ENCODE assay signal across 9 cellular contexts in genomic region chrX:129769467-129770154, GRCh38. TPM values are rescaled to one million over a fixed set of nuclear protein-coding genes. Genes with fewer than 3 reads are reported as not detected.
DNase-seq lines count a peak whose midpoint lies in the region; ATAC-seq and TF ChIP-seq lines count a peak whose summit lies in the region.
"Had no signal": no experiment of that assay in that cellular context is flagged by ENCODE, and none has a peak within 500 bp of the region (broad histone marks: within the 10 kb centered on the region; RNA-seq: fewer than 3 reads in every experiment).

No MANE protein-coding gene starts in this region.

- TF ChIP-seq CTCF in GM23338 (conservative IDR thresholded peaks at IDR 0.05; ENCODE audit: low read depth in 2 of 2), result no peak

- ATAC-seq in GM21367 (IDR thresholded peaks at IDR 0.05; ENCODE audit: unreplicated experiment) (peak; percentile 40), aorta (ENCODE audit: low FRiP score) (no peak), GM23338 (no peak)
- ATAC-seq: Panc1 had no signal

- H3K79me2 ChIP-seq in GM23338 (replicated peaks; ENCODE audit: insufficient read depth), result no peaks in the 10 kb centered on the region

- peaks cover 2% of the 10 kb centered on the region for H3K27me3 Mint-ChIP-seq in IgD-negative memory B cell
- no peaks in the 10 kb centered on the region for H3K27me3 Mint-ChIP-seq in GM23338 (ENCODE audit: insufficient read depth, low read depth, poor library complexity)

- H3K27me3 ChIP-seq in aorta (ENCODE audit: control insufficient read depth in 1 of 2, insufficient read depth in 2 of 2, low read length in 1 of 2), result no peaks in the 10 kb centered on the region
- no peaks in the 10 kb centered on the region for H3K27me3 ChIP-seq in GM23338 (ENCODE audit: insufficient read depth)

- H3K27ac ChIP-seq in aorta (ENCODE audit: low read depth in 1 of 2, low read length in 2 of 2), result no peak overlapping the region
- H3K27ac ChIP-seq in GM23338 (ENCODE audit: low read depth), result no peak overlapping the region

- no peaks in the 10 kb centered on the region for H4K20me1 ChIP-seq in GM23338 (replicated peaks; ENCODE audit: insufficient read depth)

- no peak overlapping the region for H3K4me2 ChIP-seq in GM23338

- no peaks in the 10 kb centered on the region for H3K9me2 ChIP-seq in GM23338 (ENCODE audit: insufficient read depth)

- H3K4me1 Mint-ChIP-seq in IgD-negative memory B cell, result peaks cover 46 to 55% (median 50%) of the 10 kb centered on the region in 3 donors
- H3K4me1 Mint-ChIP-seq in GM23338, result peaks cover 6% of the 10 kb centered on the region; the same call in 2 of the 3 replicates

- intact Hi-C loops in aorta (cut with DNase I), result no loop called here

- H3K4me1 ChIP-seq in aorta (ENCODE audit: control insufficient read depth in 1 of 2, insufficient read depth in 2 of 2, low read length in 2 of 2), result no peaks in the 10 kb centered on the region
- H3K4me1 ChIP-seq in GM23338 (ENCODE audit: insufficient read depth), result no peaks in the 10 kb centered on the region

- H2AFZ ChIP-seq in GM23338, result no peak overlapping the region

- H3K4me3 ChIP-seq in aorta (ENCODE audit: low read length in 2 of 2) (no peak overlapping the region), GM23338 (no peak overlapping the region)

- H3K9me3 Mint-ChIP-seq in IgD-negative memory B cell (no peaks in the 10 kb centered on the region), GM23338 (no peaks in the 10 kb centered on the region)

- no peaks in the 10 kb centered on the region for H3F3A ChIP-seq in GM23338 (replicated peaks; ENCODE audit: low read depth)

- H3K27ac Mint-ChIP-seq in IgD-negative memory B cell (peak overlapping the region; percentile 85 to 94 (median 90)), GM23338 (no peak overlapping the region)

- no peaks in the 10 kb centered on the region for H3K9me3 ChIP-seq in aorta (ENCODE audit: control insufficient read depth, low read length)

- WGBS in aorta, 2 donors, result 62 to 66% methylated on average over 9 of the region's 9 CpGs

- H3K36me3 ChIP-seq in aorta (ENCODE audit: control insufficient read depth in 1 of 2, insufficient read depth in 2 of 2, low read length in 1 of 2) (no peaks in the 10 kb centered on the region), GM23338 (ENCODE audit: insufficient read depth) (no peaks in the 10 kb centered on the region)

- DNase-seq in activated T-helper 1 cell treated with Interleukin-2 at 50 U/mL for 16 hours (ENCODE audit: low read depth) (peak; percentile 53), SK-N-DZ (ENCODE audit: low spot score) (no peak), aorta (no peak), medulla oblongata (ENCODE audit: extremely low spot score) (no peak), GM23338 (ENCODE audit: low spot score) (no peak)
- peak; percentile 71 for DNase-seq in stimulated activated CD4-positive, alpha-beta T cell treated with anti-CD3 and anti-CD28 coated beads, Interleukin-2, amount 100 ng/mL, for 4 hours (ENCODE audit: low read depth)

- H3K36me3 Mint-ChIP-seq in IgD-negative memory B cell (no peaks in the 10 kb centered on the region), GM23338 (ENCODE audit: low read depth) (no peaks in the 10 kb centered on the region)

- H3K4me3 Mint-ChIP-seq in IgD-negative memory B cell, result peak overlapping the region; percentile 17 to 72 (median 59)
- no peak overlapping the region for H3K4me3 Mint-ChIP-seq in GM23338

TF ChIP-seq in GM23338, 12 proteins besides CTCF, POLR2A, EP300 and RAD21 (continues in another document):
- TF ChIP-seq, protein P1, sequence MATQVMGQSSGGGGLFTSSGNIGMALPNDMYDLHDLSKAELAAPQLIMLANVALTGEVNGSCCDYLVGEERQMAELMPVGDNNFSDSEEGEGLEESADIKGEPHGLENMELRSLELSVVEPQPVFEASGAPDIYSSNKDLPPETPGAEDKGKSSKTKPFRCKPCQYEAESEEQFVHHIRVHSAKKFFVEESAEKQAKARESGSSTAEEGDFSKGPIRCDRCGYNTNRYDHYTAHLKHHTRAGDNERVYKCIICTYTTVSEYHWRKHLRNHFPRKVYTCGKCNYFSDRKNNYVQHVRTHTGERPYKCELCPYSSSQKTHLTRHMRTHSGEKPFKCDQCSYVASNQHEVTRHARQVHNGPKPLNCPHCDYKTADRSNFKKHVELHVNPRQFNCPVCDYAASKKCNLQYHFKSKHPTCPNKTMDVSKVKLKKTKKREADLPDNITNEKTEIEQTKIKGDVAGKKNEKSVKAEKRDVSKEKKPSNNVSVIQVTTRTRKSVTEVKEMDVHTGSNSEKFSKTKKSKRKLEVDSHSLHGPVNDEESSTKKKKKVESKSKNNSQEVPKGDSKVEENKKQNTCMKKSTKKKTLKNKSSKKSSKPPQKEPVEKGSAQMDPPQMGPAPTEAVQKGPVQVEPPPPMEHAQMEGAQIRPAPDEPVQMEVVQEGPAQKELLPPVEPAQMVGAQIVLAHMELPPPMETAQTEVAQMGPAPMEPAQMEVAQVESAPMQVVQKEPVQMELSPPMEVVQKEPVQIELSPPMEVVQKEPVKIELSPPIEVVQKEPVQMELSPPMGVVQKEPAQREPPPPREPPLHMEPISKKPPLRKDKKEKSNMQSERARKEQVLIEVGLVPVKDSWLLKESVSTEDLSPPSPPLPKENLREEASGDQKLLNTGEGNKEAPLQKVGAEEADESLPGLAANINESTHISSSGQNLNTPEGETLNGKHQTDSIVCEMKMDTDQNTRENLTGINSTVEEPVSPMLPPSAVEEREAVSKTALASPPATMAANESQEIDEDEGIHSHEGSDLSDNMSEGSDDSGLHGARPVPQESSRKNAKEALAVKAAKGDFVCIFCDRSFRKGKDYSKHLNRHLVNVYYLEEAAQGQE (IDR thresholded peaks at IDR 0.05; ENCODE audit: unreplicated experiment), result no peak
- TF ChIP-seq ZNF114 (CRISPR knock-in tag; IDR thresholded peaks at IDR 0.05) (no peak), NANOG (IDR thresholded peaks at IDR 0.05; ENCODE audit: borderline replicate concordance) (no peak), JUNB (IDR thresholded peaks at IDR 0.05; ENCODE audit: unreplicated experiment) (no peak), POLR2AphosphoS5 (IDR thresholded peaks at IDR 0.05; ENCODE audit: low read depth) (no peak)
- TF ChIP-seq, protein P2, sequence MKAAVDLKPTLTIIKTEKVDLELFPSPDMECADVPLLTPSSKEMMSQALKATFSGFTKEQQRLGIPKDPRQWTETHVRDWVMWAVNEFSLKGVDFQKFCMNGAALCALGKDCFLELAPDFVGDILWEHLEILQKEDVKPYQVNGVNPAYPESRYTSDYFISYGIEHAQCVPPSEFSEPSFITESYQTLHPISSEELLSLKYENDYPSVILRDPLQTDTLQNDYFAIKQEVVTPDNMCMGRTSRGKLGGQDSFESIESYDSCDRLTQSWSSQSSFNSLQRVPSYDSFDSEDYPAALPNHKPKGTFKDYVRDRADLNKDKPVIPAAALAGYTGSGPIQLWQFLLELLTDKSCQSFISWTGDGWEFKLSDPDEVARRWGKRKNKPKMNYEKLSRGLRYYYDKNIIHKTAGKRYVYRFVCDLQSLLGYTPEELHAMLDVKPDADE (IDR thresholded peaks at IDR 0.05), result no peak

RNA-seq across cellular contexts. Expression of gene SASH3, which starts 10.1 kb away (rescaled TPM):
- polyA plus RNA-seq in IgD-negative memory B cell (203 TPM), aorta (1 to 10 TPM in 1 of 2 donors, under 1 TPM in 1; 0.90 to 8.4 TPM), GM23338 (2016; fragmentation: Nextera tagmentation; extraction: Ambion mirVana) (0.18 and 0.26 TPM in 2 replicates)
- polyA plus RNA-seq in SK-N-DZ (2014; cell fraction: cytosol; rRNA removed), result not detected in 2 replicates
- not detected in 2 replicates for polyA plus RNA-seq in SK-N-DZ (2014; cell fraction: nucleus; rRNA removed)
- 10 to 100 TPM; 12.7 to 16.1 TPM for total RNA-seq in aorta
- total RNA-seq in GM23338 (2014; rRNA removed; shearing (Covaris generic)), result not detected in 2 replicates

RNA-seq across cellular contexts. Expression of gene XPNPEP2, which starts 30.8 kb away (rescaled TPM):
- polyA plus RNA-seq in IgD-negative memory B cell (0.26 TPM), aorta (1 to 10 TPM in 1 of 2 donors, under 1 TPM in 1; 0.26 to 5.5 TPM), GM23338 (2016; fragmentation: Nextera tagmentation; extraction: Ambion mirVana) (not detected in 2 replicates)
- polyA plus RNA-seq in SK-N-DZ (2014; cell fraction: cytosol; rRNA removed), result 0.02 and 1.1 TPM in 2 replicates
- not detected in 2 replicates for polyA plus RNA-seq in SK-N-DZ (2014; cell fraction: nucleus; rRNA removed)
- total RNA-seq in aorta, result 10 to 100 TPM in 1 of 2 donors, 1 to 10 TPM in 1; 3.3 to 24.8 TPM
- not detected in 2 replicates for total RNA-seq in GM23338 (2014; rRNA removed; shearing (Covaris generic))

Comparison
In these comparisons a context has a peak if more than half of its experiments do, and no peak if none do; other contexts are left out.
1. DNase-seq: peak in activated T-helper 1 cell treated with Interleukin-2 at 50 U/mL for 16 hours (single experiment) and stimulated activated CD4-positive, alpha-beta T cell treated with anti-CD3 and anti-CD28 coated beads, Interleukin-2, amount 100 ng/mL, for 4 hours (single experiment); none in SK-N-DZ (single experiment), aorta (0 of 2), medulla oblongata (single experiment) and GM23338 (single experiment).
2. RNA of gene SASH3, which starts 10.1 kb away (polyA plus RNA-seq): 203 TPM in IgD-negative memory B cell (single experiment); 0.90 to 8.4 TPM in aorta and 0.18 to 0.26 TPM in GM23338; every median in the first group is over 10 times any median in the second.